Comparison of ENCODE assay signal across 32 cellular contexts in the genomic region with DNA sequence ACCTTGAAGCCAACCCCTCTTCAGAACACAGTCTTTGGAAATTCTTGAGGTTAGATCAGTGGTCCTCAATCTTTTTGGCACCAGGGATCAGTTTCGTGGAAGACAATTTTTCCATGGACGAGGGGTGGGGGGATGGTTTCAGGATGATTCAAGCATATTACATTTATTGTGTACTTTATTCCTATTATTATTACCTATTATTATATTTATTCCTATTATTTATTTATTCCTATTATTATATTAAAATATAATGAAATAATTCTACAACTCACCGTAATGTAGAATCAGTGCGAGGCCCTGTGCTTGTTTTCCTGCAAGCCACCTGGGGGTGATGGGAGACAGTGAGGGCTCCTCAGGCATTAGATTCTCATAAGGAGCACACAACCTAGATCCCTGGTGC.
"Had no signal": no experiment of that assay in that cellular context is flagged by ENCODE, and none has a peak within 500 bp of the region (broad histone marks: within the 10 kb centered on the region; RNA-seq: fewer than 3 reads in every experiment).

No MANE protein-coding gene starts in this region.

- DNase-seq: activated CD4-positive, CD25-positive, alpha-beta regulatory T cell; activated CD8-positive, alpha-beta memory T cell treated with anti-CD3 and anti-CD28 coated beads, Interleukin-2, amount 50 U/mL, for 4 hours; activated CD8-positive, alpha-beta T cell treated with anti-CD3 and anti-CD28 coated beads for 36 hours; activated effector memory CD4-positive, alpha-beta T cell treated with anti-CD3 and anti-CD28 coated beads, Interleukin-2, amount 50 U/mL, for 16 hours; activated naive CD4-positive, alpha-beta T cell treated with Interleukin-2 at 50 U/mL for 16 hours; activated naive CD8-positive, alpha-beta T cell treated with anti-CD3 and anti-CD28 coated beads, Interleukin-2, amount 50 U/mL, for 24 hours; activated T-cell treated with anti-CD3 and anti-CD28 coated beads, Interleukin-2, amount 50 U/mL, for 1 hour; amniotic stem cell; body of pancreas; MG63; NCI-H146; NCI-H187 treated with DMSO at 0.1 percent for 48 hours; NCI-H2171; NCI-H2227 treated with DMSO at 0.1 percent for 48 hours; NCI-H446 treated with DMSO at 0.1 percent for 48 hours; NCI-H524 treated with DMSO at 0.1 percent for 48 hours; NCI-H774; NK-92 treated with Interleukin-12 subunit alpha and Interleukin-12 subunit beta, amount 100 ng/mL, for 24 hours; OCI-M1; Right ventricle myocardium superior; RPMI8226; SJCRH30; SK-N-SH; T1000 had no signal

- H3K9me3 Mint-ChIP-seq: activated CD8-positive, alpha-beta T cell treated with anti-CD3 and anti-CD28 coated beads for 36 hours; activated naive CD4-positive, alpha-beta T cell treated with anti-CD3 and anti-CD28 coated beads, Interleukin-2, amount 50 U/mL, for 72 hours; activated naive CD8-positive, alpha-beta T cell treated with anti-CD3 and anti-CD28 coated beads, Interleukin-2, amount 50 U/mL, for 24 hours; activated T-helper 1 cell treated with anti-CD3 and anti-CD28 coated beads, Interleukin-12 subunit alpha, Interleukin-12 subunit beta, Interleukin-2, Interleukin-4 antibody, amounts not matched to agents 30 ng/mL and 10 ng/mL and 1 ng/mL, durations not matched to agents 14 hours and 24 hours and 36 hours; central memory CD8-positive, alpha-beta T cell; IgD-negative memory B cell had no signal

- FAIRE-seq: bronchial epithelial cell, TTC549 had no signal

- H3K27ac ChIP-seq: ascending aorta, body of pancreas, SJCRH30 had no signal

- H3K27me3 Mint-ChIP-seq: activated CD8-positive, alpha-beta T cell treated with anti-CD3 and anti-CD28 coated beads for 36 hours; activated naive CD8-positive, alpha-beta T cell treated with anti-CD3 and anti-CD28 coated beads, Interleukin-2, amount 50 U/mL, for 24 hours; central memory CD8-positive, alpha-beta T cell; IgD-negative memory B cell had no signal

- H3K4me3 Mint-ChIP-seq: activated CD8-positive, alpha-beta T cell treated with anti-CD3 and anti-CD28 coated beads for 36 hours; activated naive CD8-positive, alpha-beta T cell treated with anti-CD3 and anti-CD28 coated beads, Interleukin-2, amount 50 U/mL, for 24 hours; activated T-helper 1 cell treated with anti-CD3 and anti-CD28 coated beads, Interleukin-12 subunit alpha, Interleukin-12 subunit beta, Interleukin-2, Interleukin-4 antibody, amounts not matched to agents 30 ng/mL and 10 ng/mL and 1 ng/mL, durations not matched to agents 14 hours and 24 hours and 36 hours; central memory CD8-positive, alpha-beta T cell had no signal

- H3K27me3 ChIP-seq: ascending aorta, body of pancreas, MG63, SJCRH30 had no signal

- H3K36me3 ChIP-seq: ascending aorta, MG63, SJCRH30 had no signal

- H3K9ac ChIP-seq: SK-N-SH had no signal

- H3K4me1 ChIP-seq: SJCRH30 had no signal

- H3K9me3 ChIP-seq: ascending aorta, body of pancreas, MG63, SJCRH30, SK-N-SH had no signal

- H3K4me3 ChIP-seq: ascending aorta, body of pancreas, MG63, SJCRH30 had no signal

- H3K4me2 ChIP-seq: SK-N-SH had no signal

- H3K9me2 ChIP-seq: SK-N-SH had no signal

- H3K27ac Mint-ChIP-seq: activated naive CD8-positive, alpha-beta T cell treated with anti-CD3 and anti-CD28 coated beads, Interleukin-2, amount 50 U/mL, for 24 hours had no signal

- ATAC-seq: activated CD8-positive, alpha-beta T cell treated with anti-CD3 and anti-CD28 coated beads for 36 hours; body of pancreas; Panc1 had no signal
